In the genomic region with DNA sequence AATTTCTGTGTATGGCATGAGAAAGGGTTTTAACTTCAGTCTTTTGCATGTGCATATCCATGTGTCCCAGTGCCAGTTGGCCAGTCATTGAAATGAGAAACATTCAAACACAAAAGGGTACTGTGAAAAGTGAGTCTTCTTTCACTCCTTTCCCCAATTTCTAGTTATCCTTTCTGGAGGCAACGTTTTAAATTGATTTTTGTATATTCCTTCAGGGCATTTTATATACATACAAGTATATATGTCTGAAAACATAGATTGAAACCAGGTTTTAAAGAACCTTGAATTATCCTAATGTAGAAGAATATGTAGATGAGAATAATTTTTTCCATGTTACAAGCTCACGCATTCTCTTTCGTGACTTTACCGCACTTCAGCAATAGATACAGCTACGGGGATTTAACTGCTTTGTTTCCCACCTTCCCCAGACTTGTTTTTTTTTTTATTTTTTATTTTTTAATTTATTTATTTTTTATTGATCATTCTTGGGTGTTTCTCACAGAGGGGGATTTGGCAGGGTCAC, we compare ENCODE assay signal across 31 cellular contexts.
"Had no signal": no experiment of that assay in that cellular context is flagged by ENCODE, and none has a peak within 500 bp of the region (broad histone marks: within the 10 kb centered on the region; RNA-seq: fewer than 3 reads in every experiment).

No MANE protein-coding gene starts in this region.

- DNase-seq: activated CD4-positive, alpha-beta T cell treated with anti-CD3 and anti-CD28 coated beads for 4 hours; activated CD4-positive, alpha-beta T cell treated with anti-CD3 and anti-CD28 coated beads, Interleukin-2, amount 50 U/mL, for 1 hour; activated CD4-positive, alpha-beta T cell treated with anti-CD3 and anti-CD28 coated beads, Interleukin-2, amount 50 U/mL, for 48 hours; activated CD4-positive, CD25-positive, alpha-beta regulatory T cell; activated CD4-positive, CD25-positive, alpha-beta regulatory T cell treated with anti-CD3 and anti-CD28 coated beads, Interleukin-2, amount 50 U/mL, for 72 hours; activated CD8-positive, alpha-beta memory T cell treated with anti-CD3 and anti-CD28 coated beads for 24 hours; activated CD8-positive, alpha-beta T cell treated with anti-CD3 and anti-CD28 coated beads for 36 hours; activated gamma-delta T cell; activated naive CD4-positive, alpha-beta T cell; activated naive CD4-positive, alpha-beta T cell treated with anti-CD3 and anti-CD28 coated beads, Interleukin-2, amount 10 ng/mL, durations not matched to agents 7 days and 5 days; activated naive CD8-positive, alpha-beta T cell treated with anti-CD3 and anti-CD28 coated beads, Interleukin-2, amount 10 ng/mL, durations not matched to agents 7 days and 5 days; activated T-cell treated with anti-CD3 and anti-CD28 coated beads, Interleukin-2, amount 50 U/mL, for 1 hour; activated T-cell treated with anti-CD3 and anti-CD28 coated beads, Interleukin-2, amount 50 U/mL, for 48 hours; central memory CD4-positive, alpha-beta T cell; cerebellar nuclear complex; colonic mucosa; effector CD8-positive, alpha-beta T cell; erythroblast; foreskin keratinocyte; gastrocnemius medialis; heart right ventricle; T-helper 1 cell; T-helper 17 cell; T1000 had no signal

- H3K9me3 ChIP-seq: ascending aorta, breast epithelium, colonic mucosa, esophagus muscularis mucosa, gastrocnemius medialis, heart right ventricle had no signal

- H3K27me3 Mint-ChIP-seq: activated CD8-positive, alpha-beta T cell treated with anti-CD3 and anti-CD28 coated beads for 36 hours; activated naive CD4-positive, alpha-beta T cell treated with anti-CD3 and anti-CD28 coated beads, Interleukin-2, amount 10 ng/mL, durations not matched to agents 7 days and 5 days; activated naive CD8-positive, alpha-beta T cell treated with anti-CD3 and anti-CD28 coated beads, Interleukin-2, amount 10 ng/mL, durations not matched to agents 7 days and 5 days; brain; T-helper 17 cell had no signal

- H3K27ac ChIP-seq: ascending aorta, breast epithelium, cardiac muscle cell, colonic mucosa, esophagus muscularis mucosa, foreskin keratinocyte, gastrocnemius medialis, heart right ventricle had no signal

- H3K27ac Mint-ChIP-seq: activated CD8-positive, alpha-beta T cell treated with anti-CD3 and anti-CD28 coated beads for 36 hours; activated naive CD4-positive, alpha-beta T cell treated with anti-CD3 and anti-CD28 coated beads, Interleukin-2, amount 10 ng/mL, durations not matched to agents 7 days and 5 days; activated naive CD4-positive, alpha-beta T cell treated with anti-CD3 and anti-CD28 coated beads, Interleukin-2, amount 50 U/mL, for 72 hours; activated naive CD8-positive, alpha-beta T cell treated with anti-CD3 and anti-CD28 coated beads, Interleukin-2, amount 10 ng/mL, durations not matched to agents 7 days and 5 days; T-helper 17 cell; T-helper 2 cell treated with Interferon-gamma antibody and Interleukin-4, amounts not matched to agents 5 μg/mL and 100 μg/mL, for 36 hours had no signal

- H3K4me3 Mint-ChIP-seq: activated CD8-positive, alpha-beta T cell treated with anti-CD3 and anti-CD28 coated beads for 36 hours; activated naive CD4-positive, alpha-beta T cell treated with anti-CD3 and anti-CD28 coated beads, Interleukin-2, amount 10 ng/mL, durations not matched to agents 7 days and 5 days; activated naive CD8-positive, alpha-beta T cell treated with anti-CD3 and anti-CD28 coated beads, Interleukin-2, amount 10 ng/mL, durations not matched to agents 7 days and 5 days; brain; T-helper 2 cell treated with Interferon-gamma antibody and Interleukin-4, amounts not matched to agents 5 μg/mL and 100 μg/mL, for 36 hours had no signal

- H3K27me3 ChIP-seq: ascending aorta, breast epithelium, cardiac muscle cell, colonic mucosa, esophagus muscularis mucosa, foreskin keratinocyte, gastrocnemius medialis, heart right ventricle had no signal

- ATAC-seq: activated CD8-positive, alpha-beta T cell treated with anti-CD3 and anti-CD28 coated beads for 36 hours; activated naive CD4-positive, alpha-beta T cell treated with anti-CD3 and anti-CD28 coated beads, Interleukin-2, amount 50 U/mL, for 72 hours; foreskin keratinocyte; gastrocnemius medialis; heart right ventricle; T-helper 17 cell had no signal

- H3K9me3 Mint-ChIP-seq: activated CD8-positive, alpha-beta T cell treated with anti-CD3 and anti-CD28 coated beads for 36 hours; activated naive CD4-positive, alpha-beta T cell treated with anti-CD3 and anti-CD28 coated beads, Interleukin-2, amount 10 ng/mL, durations not matched to agents 7 days and 5 days; activated naive CD4-positive, alpha-beta T cell treated with anti-CD3 and anti-CD28 coated beads, Interleukin-2, amount 50 U/mL, for 72 hours; activated naive CD8-positive, alpha-beta T cell treated with anti-CD3 and anti-CD28 coated beads, Interleukin-2, amount 10 ng/mL, durations not matched to agents 7 days and 5 days; T-helper 2 cell treated with Interferon-gamma antibody and Interleukin-4, amounts not matched to agents 5 μg/mL and 100 μg/mL, for 36 hours had no signal

- H3K4me1 Mint-ChIP-seq: brain had no signal

- H3K4me3 ChIP-seq: ascending aorta, breast epithelium, cardiac muscle cell, colonic mucosa, esophagus muscularis mucosa, gastrocnemius medialis, heart right ventricle had no signal

- H3K4me1 ChIP-seq: ascending aorta, breast epithelium, colonic mucosa, foreskin keratinocyte, gastrocnemius medialis had no signal
